11 cellular contexts compared by ENCODE assay signal in genomic region chr13:40660692-40661091, GRCh38. TPM values are rescaled to one million over a fixed set of nuclear protein-coding genes. Genes with fewer than 3 reads are reported as not detected.
DNase-seq lines count a peak whose midpoint lies in the region; ATAC-seq and TF ChIP-seq lines count a peak whose summit lies in the region.
"Had no signal": no experiment of that assay in that cellular context is flagged by ENCODE, and none has a peak within 500 bp of the region (broad histone marks: within the 10 kb centered on the region; RNA-seq: fewer than 3 reads in every experiment).

No MANE protein-coding gene starts in this region.

- peaks cover 17% of the 10 kb centered on the region for H3F3A ChIP-seq in DOHH2 (ENCODE audit: control insufficient read depth, insufficient read depth)

- no peaks in the 10 kb centered on the region for H3K9me3 Mint-ChIP-seq in CD4-positive, CD25-positive, alpha-beta regulatory T cell
- peaks cover 4% of the 10 kb centered on the region for H3K9me3 Mint-ChIP-seq in activated T-helper 17 cell treated with anti-CD3 and anti-CD28 coated beads, Interleukin-2, amount 50 U/mL, for 72 hours
- peaks cover 0 to 3% (median 0%) of the 10 kb centered on the region in 11 donors for H3K9me3 Mint-ChIP-seq in naive thymus-derived CD4-positive, alpha-beta T cell

- CTCF ChIA-PET in naive thymus-derived CD4-positive, alpha-beta T cell (lab: Charles Lee): interaction anchor here (0.7 kb wide), 2 partner anchors 152 to 159 kb away, joined by 3 to 11 read pairs; no protein-coding TSS in a partner anchor

- H3K4me2 ChIP-seq in DOHH2 (ENCODE audit: low read length): peak overlapping the region; percentile 92

- intact Hi-C loops in naive thymus-derived CD4-positive, alpha-beta T cell (cut with micrococcal nuclease): loop anchor here (5.0 to 10.0 kb wide), 5 partner anchors 48 to 354 kb away; partner anchors contain the start of gene ELF1 (in 2 of the 2)

- ATAC-seq in CD4-positive, CD25-positive, alpha-beta regulatory T cell (ENCODE audit: low read depth in 2 of 2): no peak
- ATAC-seq in activated T-helper 17 cell treated with anti-CD3 and anti-CD28 coated beads, Interleukin-2, amount 50 U/mL, for 72 hours (replicated peaks): no peak
- no peak for ATAC-seq in naive thymus-derived CD4-positive, alpha-beta T cell
- ATAC-seq in GM18502 (IDR thresholded peaks at IDR 0.05; ENCODE audit: poor library complexity, unreplicated experiment): no peak

- no peak overlapping the region for H3K27ac ChIP-seq in CD4-positive, CD25-positive, alpha-beta regulatory T cell (ENCODE audit: insufficient read depth, low read length, poor library complexity, severe bottlenecking)
- H3K27ac ChIP-seq in DOHH2 (ENCODE audit: low read depth, low read length): no peak overlapping the region
- H3K27ac ChIP-seq in naive thymus-derived CD4-positive, alpha-beta T cell (ENCODE audit: low read depth, low read length): no peak overlapping the region

- peaks cover 76% of the 10 kb centered on the region for H3K4me1 ChIP-seq in CD4-positive, CD25-positive, alpha-beta regulatory T cell (ENCODE audit: control insufficient read depth, insufficient read depth, low read length, poor library complexity, severe bottlenecking)
- peaks cover 78% of the 10 kb centered on the region for H3K4me1 ChIP-seq in DOHH2 (ENCODE audit: control insufficient read depth, low read length)
- peaks cover 40 to 56% of the 10 kb centered on the region in 2 donors for H3K4me1 ChIP-seq in naive thymus-derived CD4-positive, alpha-beta T cell (ENCODE audit: control insufficient read depth in 2 of 2, insufficient read depth in 2 of 2, low read length in 2 of 2)

- peaks cover 100% of the 10 kb centered on the region for H3K79me2 ChIP-seq in DOHH2 (ENCODE audit: control insufficient read depth, low read length)

- no peaks in the 10 kb centered on the region for H3K27me3 ChIP-seq in CD4-positive, CD25-positive, alpha-beta regulatory T cell (ENCODE audit: control insufficient read depth, insufficient read depth, low read length)
- no peaks in the 10 kb centered on the region for H3K27me3 ChIP-seq in DOHH2 (ENCODE audit: control insufficient read depth, low read length)
- no peaks in the 10 kb centered on the region for H3K27me3 ChIP-seq in naive thymus-derived CD4-positive, alpha-beta T cell (ENCODE audit: control insufficient read depth in 2 of 2, insufficient read depth in 2 of 2, low read length in 2 of 2)

- H3K36me3 ChIP-seq in CD4-positive, CD25-positive, alpha-beta regulatory T cell (ENCODE audit: control insufficient read depth, insufficient read depth, low read length): peaks cover 3% of the 10 kb centered on the region
- H3K36me3 ChIP-seq in DOHH2 (ENCODE audit: control insufficient read depth, low read length): peaks cover 69% of the 10 kb centered on the region
- peaks cover 0 to 9% (median 0%) of the 10 kb centered on the region in 3 experiments for H3K36me3 ChIP-seq in naive thymus-derived CD4-positive, alpha-beta T cell (ENCODE audit: control insufficient read depth in 2 of 3, insufficient read depth in 3 of 3, low read length in 3 of 3)

- H3K4me3 ChIP-seq in CD4-positive, CD25-positive, alpha-beta regulatory T cell (ENCODE audit: low read depth, low read length): peak overlapping the region; percentile 77
- H3K4me3 ChIP-seq in DOHH2 (ENCODE audit: low read length): peak overlapping the region; percentile 36
- H3K4me3 ChIP-seq in naive thymus-derived CD4-positive, alpha-beta T cell (ENCODE audit: low read length): no peak overlapping the region

- peaks cover 35% of the 10 kb centered on the region for H4K20me1 ChIP-seq in DOHH2 (ENCODE audit: control insufficient read depth, insufficient read depth, low read depth, low read length)

- H3K27me3 Mint-ChIP-seq in CD4-positive, CD25-positive, alpha-beta regulatory T cell: no peaks in the 10 kb centered on the region
- no peaks in the 10 kb centered on the region for H3K27me3 Mint-ChIP-seq in activated T-helper 17 cell treated with anti-CD3 and anti-CD28 coated beads, Interleukin-2, amount 50 U/mL, for 72 hours
- no peaks in the 10 kb centered on the region for H3K27me3 Mint-ChIP-seq in naive thymus-derived CD4-positive, alpha-beta T cell

- H3K4me3 Mint-ChIP-seq in CD4-positive, CD25-positive, alpha-beta regulatory T cell: peak overlapping the region; percentile 46 to 98 (median 94)
- H3K4me3 Mint-ChIP-seq in activated T-helper 17 cell treated with anti-CD3 and anti-CD28 coated beads, Interleukin-2, amount 50 U/mL, for 72 hours: peak overlapping the region; percentile 96
- H3K4me3 Mint-ChIP-seq in naive thymus-derived CD4-positive, alpha-beta T cell: peak overlapping the region; percentile 40 to 98 (median 68)

- DNase-seq in CD4-positive, CD25-positive, alpha-beta regulatory T cell: no peak
- DNase-seq in naive thymus-derived CD4-positive, alpha-beta T cell: no peak
- DNase-seq in nucleus accumbens (lab: John Stamatoyannopoulos, UW) (no peak), NCI-H510A treated with DMSO at 0.1 percent for 48 hours (lab: John Stamatoyannopoulos, UW) (no peak)
- DNase-seq: activated CD4-positive, CD25-positive, alpha-beta regulatory T cell treated with anti-CD3 and anti-CD28 coated beads, Interleukin-2, amount 50 U/mL, for 72 hours; activated gamma-delta T cell; kidney; stimulated activated CD4-positive, alpha-beta T cell treated with anti-CD3 and anti-CD28 coated beads, Interleukin-2, amount 100 ng/mL, for 48 hours had no signal

- TF ChIP-seq CTCF in DOHH2 (IDR thresholded peaks at IDR 0.05; ENCODE audit: low read depth, low read length, poor library complexity, severe bottlenecking): no peak

- H3K9me3 ChIP-seq in CD4-positive, CD25-positive, alpha-beta regulatory T cell (ENCODE audit: control insufficient read depth in 2 of 2, low read length in 2 of 2): no peaks in the 10 kb centered on the region
- H3K9me3 ChIP-seq in DOHH2 (ENCODE audit: control insufficient read depth, insufficient read depth, low read length): no peaks in the 10 kb centered on the region
- no peaks in the 10 kb centered on the region for H3K9me3 ChIP-seq in naive thymus-derived CD4-positive, alpha-beta T cell (ENCODE audit: control insufficient read depth in 2 of 3, low read length in 3 of 3)

- H3K36me3 Mint-ChIP-seq in CD4-positive, CD25-positive, alpha-beta regulatory T cell: peaks cover 29% of the 10 kb centered on the region
- H3K36me3 Mint-ChIP-seq in activated T-helper 17 cell treated with anti-CD3 and anti-CD28 coated beads, Interleukin-2, amount 50 U/mL, for 72 hours (ENCODE audit: low read depth): peaks cover 76% of the 10 kb centered on the region
- peaks cover 13 to 33% (median 24%) of the 10 kb centered on the region in 5 donors for H3K36me3 Mint-ChIP-seq in naive thymus-derived CD4-positive, alpha-beta T cell

- H3K4me1 Mint-ChIP-seq in CD4-positive, CD25-positive, alpha-beta regulatory T cell: peaks cover 49 to 78% (median 64%) of the 10 kb centered on the region in 4 donors
- peaks cover 40% of the 10 kb centered on the region for H3K4me1 Mint-ChIP-seq in activated T-helper 17 cell treated with anti-CD3 and anti-CD28 coated beads, Interleukin-2, amount 50 U/mL, for 72 hours
- peaks cover 61 to 76% (median 71%) of the 10 kb centered on the region in 7 donors for H3K4me1 Mint-ChIP-seq in naive thymus-derived CD4-positive, alpha-beta T cell

- peak overlapping the region in 2 of 3 donors; percentile 20 to 83 for H3K27ac Mint-ChIP-seq in CD4-positive, CD25-positive, alpha-beta regulatory T cell
- H3K27ac Mint-ChIP-seq in activated T-helper 17 cell treated with anti-CD3 and anti-CD28 coated beads, Interleukin-2, amount 50 U/mL, for 72 hours: peak overlapping the region; percentile 81
- H3K27ac Mint-ChIP-seq in naive thymus-derived CD4-positive, alpha-beta T cell: peak overlapping the region in 8 of 9 donors; percentile 52 to 90 (median 72)

- H3K9me2 ChIP-seq in DOHH2 (replicated peaks; ENCODE audit: control insufficient read depth, low read length): no peaks in the 10 kb centered on the region

- POLR2A ChIA-PET in naive thymus-derived CD4-positive, alpha-beta T cell (lab: Charles Lee): interaction anchor here (0.7 to 1.9 kb wide), 3 partner anchors 19 to 474 kb away, joined by 3 to 4 read pairs (median 3); no protein-coding TSS in a partner anchor

RNA-seq across cellular contexts. Expression of gene FOXO1, which starts 5.7 kb away (rescaled TPM):
- total RNA-seq in CD4-positive, CD25-positive, alpha-beta regulatory T cell: 119 TPM
- polyA plus RNA-seq in CD4-positive, CD25-positive, alpha-beta regulatory T cell: 100 to 1,000 TPM in 1 of 4 donors, 10 to 100 TPM in 3; 45.5 to 115 (median 65.4) TPM
- 10 to 100 TPM; 32.0 to 48.9 TPM for total RNA-seq in activated T-helper 17 cell treated with anti-CD3 and anti-CD28 coated beads, Interleukin-2, amount 50 U/mL, for 72 hours
- total RNA-seq in naive thymus-derived CD4-positive, alpha-beta T cell: 10 to 100 TPM; 36.4 to 97.6 (median 93.7) TPM
- 10 to 100 TPM; 66.3 to 71.9 TPM for polyA plus RNA-seq in naive thymus-derived CD4-positive, alpha-beta T cell
